In the genomic region with DNA sequence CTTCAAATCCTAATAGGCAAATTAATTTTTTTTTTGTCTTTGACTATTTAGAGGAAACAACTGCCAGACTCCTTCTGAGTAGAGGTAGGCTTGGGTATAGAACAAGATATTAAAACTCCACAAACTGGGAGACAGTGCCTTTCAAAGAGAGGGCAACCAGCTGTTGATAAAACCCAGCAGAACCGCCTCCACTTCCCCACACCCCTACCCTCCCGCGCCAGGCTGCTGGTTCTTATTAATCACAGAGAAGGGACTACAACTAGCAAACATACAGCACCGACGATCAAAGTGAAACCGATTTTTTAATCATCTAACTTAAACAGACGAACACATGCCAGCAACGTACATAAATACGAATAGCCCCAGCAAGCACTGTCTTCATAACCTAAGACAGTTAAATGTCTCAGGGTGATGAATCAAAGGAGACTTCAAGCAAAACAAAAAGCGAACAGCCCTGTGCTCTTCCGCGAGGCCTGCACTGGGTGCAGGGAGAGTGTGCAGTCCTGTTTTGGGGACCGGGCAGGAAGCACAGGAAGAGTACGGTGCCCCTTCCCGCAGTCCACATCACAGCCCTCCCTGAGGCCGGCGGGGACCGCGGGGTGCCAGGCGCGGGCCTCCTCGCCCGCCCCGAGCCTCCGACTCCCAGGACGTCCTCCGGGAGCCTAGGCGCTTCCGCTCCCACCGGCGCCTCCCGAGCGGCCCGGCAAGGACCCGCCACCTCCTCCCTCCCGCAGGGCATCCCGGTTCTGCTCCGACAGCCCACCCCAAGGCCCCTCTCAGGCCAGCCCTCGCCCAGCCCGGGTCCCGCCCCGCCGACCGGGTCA, we compare ENCODE assay signal across 8 cellular contexts.
DNase-seq lines count a peak whose midpoint lies in the region; ATAC-seq and TF ChIP-seq lines count a peak whose summit lies in the region.

No MANE protein-coding gene starts in this region.

- in situ Hi-C loops in ACHN (cut with HindIII; ENCODE audit: low pct_ligation_motif_present, low pct_unique_long_range_greater_than_20kb, low sequenced_read_pairs): no loop called here

- no peaks in the 10 kb centered on the region for H3K27me3 ChIP-seq in uterus

- DNase-seq in ACHN (peak; percentile 61), OCI-M1 (lab: John Stamatoyannopoulos, UW) (peak; percentile 74), germinal center (ENCODE audit: low spot score) (peak; percentile 72), omental fat pad (ENCODE audit: low spot score) (no peak), uterus (peak; percentile 47 to 71)
- DNase-seq in activated naive CD4-positive, alpha-beta T cell treated with Interleukin-2 at 50 U/mL for 16 hours: peak; percentile 66

- intact Hi-C loops in uterus (cut with DNase I; ENCODE audit: low total_unique reads): no loop called here

- no peaks in the 10 kb centered on the region for H3K4me1 ChIP-seq in uterus

- peak; percentile 27 for ATAC-seq in GM18517 (IDR thresholded peaks at IDR 0.05; ENCODE audit: unreplicated experiment)
- ATAC-seq in HG03025 (IDR thresholded peaks at IDR 0.05; ENCODE audit: low FRiP score, unreplicated experiment): peak; percentile 18
- peak; percentile 30 for ATAC-seq in omental fat pad (ENCODE audit: low FRiP score)

- H3K36me3 ChIP-seq in uterus: no peaks in the 10 kb centered on the region

- peak in 1 of 2 donors; percentile 6 for TF ChIP-seq POLR2A in uterus (IDR thresholded peaks at IDR 0.05)

- H3K27ac ChIP-seq in uterus: peak overlapping the region; percentile 93 to 98

- no peak for TF ChIP-seq CTCF in omental fat pad (IDR thresholded peaks at IDR 0.05)
- no peak for TF ChIP-seq CTCF in uterus (IDR thresholded peaks at IDR 0.05)

- H3K9me3 ChIP-seq in uterus: no peaks in the 10 kb centered on the region

- H3K4me3 ChIP-seq in uterus: peak overlapping the region; percentile 57 to 79
